In genomic region chr13:33536639-33537425, GRCh38 we compare ENCODE assay signal across 11 cellular contexts.
DNase-seq lines count a peak whose midpoint lies in the region; FAIRE-seq and TF ChIP-seq lines count a peak whose summit lies in the region.
"Had no signal": no experiment of that assay in that cellular context is flagged by ENCODE, and none has a peak within 500 bp of the region (broad histone marks: within the 10 kb centered on the region; RNA-seq: fewer than 3 reads in every experiment).

No MANE protein-coding gene starts in this region.

- peak overlapping the region; percentile 75 for H3K9ac ChIP-seq in smooth muscle cell (ENCODE audit: low read depth)

- peaks cover 24% of the 10 kb centered on the region for H3K4me1 ChIP-seq in smooth muscle cell (ENCODE audit: low read depth)

- DNase-seq in GM19239 (ENCODE audit: insufficient read length, low spot score): no peak
- DNase-seq in amniotic epithelial cell (ENCODE audit: low read depth): peak; percentile 75
- DNase-seq in globus pallidus (ENCODE audit: low spot score): peak; percentile 51
- no peak for DNase-seq in smooth muscle cell (lab: John Stamatoyannopoulos, UW; ENCODE audit: unreplicated experiment)
- DNase-seq in cerebellar nuclear complex (lab: John Stamatoyannopoulos, UW): no peak
- no peak for DNase-seq in activated CD4-positive, CD25-positive, alpha-beta regulatory T cell (lab: John Stamatoyannopoulos, UW)
- DNase-seq in urothelium cell line (ENCODE audit: low spot score): no peak
- no peak for DNase-seq in DMS114 treated with DMSO at 0.1 percent for 48 hours (lab: John Stamatoyannopoulos, UW; ENCODE audit: unreplicated experiment)
- DNase-seq: T-helper 2 cell had no signal

- H3K27me3 ChIP-seq in smooth muscle cell (ENCODE audit: low read depth): no peaks in the 10 kb centered on the region

- no peaks in the 10 kb centered on the region for H3K9me3 ChIP-seq in smooth muscle cell (replicated peaks; ENCODE audit: low read depth)

- peak overlapping the region; percentile 19 for H3K4me3 ChIP-seq in smooth muscle cell

- no peaks in the 10 kb centered on the region for H3K79me2 ChIP-seq in smooth muscle cell (ENCODE audit: low read depth)

- peak overlapping the region; percentile 52 for H2AFZ ChIP-seq in smooth muscle cell (ENCODE audit: low read depth)

- TF ChIP-seq CTCF in smooth muscle cell (IDR thresholded peaks at IDR 0.05; ENCODE audit: borderline replicate concordance, insufficient read depth, poor library complexity, severe bottlenecking): no peak

- no peaks in the 10 kb centered on the region for H3K36me3 ChIP-seq in smooth muscle cell (ENCODE audit: low read depth)

- no peaks in the 10 kb centered on the region for H4K20me1 ChIP-seq in smooth muscle cell (ENCODE audit: low read depth)

- H3K4me2 ChIP-seq in smooth muscle cell: peak overlapping the region; percentile 67

- H3K27ac ChIP-seq in smooth muscle cell (ENCODE audit: low read depth): peak overlapping the region; percentile 97

- peak; percentile 69 for FAIRE-seq in GM19239 (lab: Jason Lieb, UNC)
- FAIRE-seq in urothelium cell line (lab: Jason Lieb, UNC): no peak
- FAIRE-seq: H1, keratinocyte had no signal

- WGBS in smooth muscle cell (ENCODE audit: low lambda C conversion rate): 23% methylated on average over 7 of the region's 7 CpGs

- H3F3A ChIP-seq in smooth muscle cell (ENCODE audit: low read depth): peaks cover 14% of the 10 kb centered on the region

Comparison
In these comparisons a context has a peak if more than half of its experiments do, and no peak if none do; other contexts are left out.
1. DNase-seq: peak in amniotic epithelial cell (single experiment) and globus pallidus (single experiment); none in GM19239 (single experiment), smooth muscle cell (single experiment), cerebellar nuclear complex (0 of 2), activated CD4-positive, CD25-positive, alpha-beta regulatory T cell (0 of 4), urothelium cell line (single experiment) and DMS114 treated with DMSO at 0.1 percent for 48 hours (single experiment).